ENCODE assay signal across 1 cellular context in genomic region chr13:20773194-20774080, GRCh38.
A peak's percentile ranks its signal among the peaks of the same experiment; 100 is the strongest.
TF ChIP-seq lines count a peak whose summit lies in the region.

Gene EEF1AKMT1, minus strand, starts transcription at chr13:20773961. Its CDS starts 16,363 bp downstream, at chr13:20757598.

TF ChIP-seq in HepG2, 621 proteins besides CTCF, POLR2A, EP300 and RAD21 (continued from another document and continues in another):
- TF ChIP-seq ZFAT (CRISPR knock-in tag; conservative IDR thresholded peaks at IDR 0.05): no peak
- peak; percentile 70; the same call in 1 of the 2 replicates for TF ChIP-seq ZBTB1 (CRISPR knock-in tag; IDR thresholded peaks at IDR 0.05; ENCODE audit: borderline replicate concordance)
- peak; percentile 45; the same call in 1 of the 2 replicates for TF ChIP-seq PBX2 (CRISPR knock-in tag; IDR thresholded peaks at IDR 0.05)
- TF ChIP-seq ZNF513 (CRISPR knock-in tag; conservative IDR thresholded peaks at IDR 0.05): no peak
- peak; percentile 63; the same call in 1 of the 2 replicates for TF ChIP-seq HNF1B (CRISPR knock-in tag; IDR thresholded peaks at IDR 0.05)
- peak; percentile 84; the same call in 1 of the 2 replicates for TF ChIP-seq FOXC1 (CRISPR knock-in tag; IDR thresholded peaks at IDR 0.05; ENCODE audit: borderline replicate concordance)
- peak; percentile 25; the same call in 1 of the 2 replicates for TF ChIP-seq ZNF615 (CRISPR knock-in tag; IDR thresholded peaks at IDR 0.05; ENCODE audit: borderline replicate concordance)
- TF ChIP-seq ZNF580 (CRISPR knock-in tag; IDR thresholded peaks at IDR 0.05; ENCODE audit: borderline replicate concordance, low read depth): peak; percentile 68; the same call in 1 of the 2 replicates
- peak; percentile 91 for TF ChIP-seq RNF2 (conservative IDR thresholded peaks at IDR 0.05; ENCODE audit: low read depth)
- peak; percentile 93 for TF ChIP-seq ZNF703 (CRISPR knock-in tag; IDR thresholded peaks at IDR 0.05; ENCODE audit: borderline replicate concordance)
- peak; percentile 42; the same call in 1 of the 2 replicates for TF ChIP-seq THAP8 (CRISPR knock-in tag; IDR thresholded peaks at IDR 0.05; ENCODE audit: borderline replicate concordance)
- TF ChIP-seq AGO1 (IDR thresholded peaks at IDR 0.05; ENCODE audit: low read depth, low read length, poor library complexity, severe bottlenecking): peak; percentile 80
- peak; percentile 52 for TF ChIP-seq IRF2 (CRISPR knock-in tag; IDR thresholded peaks at IDR 0.05)
- no peak; the same call in 1 of the 2 replicates for TF ChIP-seq ZFP36L1 (CRISPR knock-in tag; IDR thresholded peaks at IDR 0.05)
- TF ChIP-seq MZF1 (CRISPR knock-in tag; IDR thresholded peaks at IDR 0.05; ENCODE audit: borderline replicate concordance): no peak; the same call in 1 of the 2 replicates
- no peak for TF ChIP-seq ZBTB8A (CRISPR knock-in tag; IDR thresholded peaks at IDR 0.05; ENCODE audit: borderline replicate concordance, low read depth)
- no peak; the same call in 1 of the 2 replicates for TF ChIP-seq RARA (CRISPR knock-in tag; IDR thresholded peaks at IDR 0.05)
- peak; percentile 64; the same call in 1 of the 2 replicates for TF ChIP-seq MEIS2 (CRISPR knock-in tag; IDR thresholded peaks at IDR 0.05)
- no peak for TF ChIP-seq NCOA5 (CRISPR knock-in tag; IDR thresholded peaks at IDR 0.05)
- TF ChIP-seq LBX2 (CRISPR knock-in tag; IDR thresholded peaks at IDR 0.05; ENCODE audit: borderline replicate concordance): peak; percentile 69; the same call in 1 of the 2 replicates
- TF ChIP-seq SP4 (CRISPR knock-in tag; IDR thresholded peaks at IDR 0.05): no peak
- TF ChIP-seq ZSCAN29 (CRISPR knock-in tag; conservative IDR thresholded peaks at IDR 0.05): no peak; the same call in 1 of the 2 replicates
- 0 out of 2 replicates have a peak, but pooled peaks have one; percentile 26 for TF ChIP-seq ZBTB37 (CRISPR knock-in tag; IDR thresholded peaks at IDR 0.05)
- TF ChIP-seq HMGA1 (CRISPR knock-in tag; conservative IDR thresholded peaks at IDR 0.05): no peak
- TF ChIP-seq SETDB1 (CRISPR knock-in tag; IDR thresholded peaks at IDR 0.05; ENCODE audit: borderline replicate concordance): no peak
- TF ChIP-seq ZNF850 (CRISPR knock-in tag; conservative IDR thresholded peaks at IDR 0.05): no peak
- TF ChIP-seq FUBP1 (CRISPR knock-in tag; IDR thresholded peaks at IDR 0.05; ENCODE audit: borderline replicate concordance): no peak
- TF ChIP-seq TAF15 (IDR thresholded peaks at IDR 0.05; ENCODE audit: low read depth, low read length, poor library complexity, severe bottlenecking): no peak
- TF ChIP-seq GTF2F1 (IDR thresholded peaks at IDR 0.05; ENCODE audit: low read length): no peak
- TF ChIP-seq ZMAT3 (CRISPR knock-in tag; conservative IDR thresholded peaks at IDR 0.05): peak; percentile 70; the same call in 1 of the 2 replicates
- TF ChIP-seq ONECUT2 (CRISPR knock-in tag; IDR thresholded peaks at IDR 0.05): no peak
- TF ChIP-seq ZNF44 (CRISPR knock-in tag; IDR thresholded peaks at IDR 0.05): no peak
- no peak for TF ChIP-seq MED13 (CRISPR knock-in tag; IDR thresholded peaks at IDR 0.05)
- no peak for TF ChIP-seq DBP (CRISPR knock-in tag; IDR thresholded peaks at IDR 0.05; ENCODE audit: not compliant biosample characterization)
- TF ChIP-seq GZF1 (CRISPR knock-in tag; IDR thresholded peaks at IDR 0.05): peak; percentile 83; the same call in 1 of the 2 replicates
- TF ChIP-seq SIX4 (CRISPR knock-in tag; IDR thresholded peaks at IDR 0.05): no peak
- TF ChIP-seq NFE2 (CRISPR knock-in tag; IDR thresholded peaks at IDR 0.05): 0 out of 2 replicates have a peak, but pooled peaks have one; percentile 16
- TF ChIP-seq ZNF274 (CRISPR knock-in tag; IDR thresholded peaks at IDR 0.05): peak; percentile 30; the same call in 1 of the 2 replicates
- TF ChIP-seq ZBTB39 (CRISPR knock-in tag; IDR thresholded peaks at IDR 0.05): 0 out of 2 replicates have a peak, but pooled peaks have one; percentile 82
- TF ChIP-seq ZNF414 (CRISPR knock-in tag; IDR thresholded peaks at IDR 0.05): peak; percentile 58; the same call in 1 of the 2 replicates
- peak; percentile 76; the same call in 1 of the 2 replicates for TF ChIP-seq ZNF234 (CRISPR knock-in tag; conservative IDR thresholded peaks at IDR 0.05)
- TF ChIP-seq LCORL (IDR thresholded peaks at IDR 0.05): no peak
- TF ChIP-seq LCORL (CRISPR knock-in tag; IDR thresholded peaks at IDR 0.05): peak; percentile 65; the same call in 1 of the 2 replicates
- TF ChIP-seq SAP130 (CRISPR knock-in tag; IDR thresholded peaks at IDR 0.05; ENCODE audit: low read depth): peak; percentile 69
- TF ChIP-seq ZNF740 (CRISPR knock-in tag; IDR thresholded peaks at IDR 0.05): no peak
- TF ChIP-seq ZSCAN31 (CRISPR knock-in tag; IDR thresholded peaks at IDR 0.05; ENCODE audit: low read depth): peak; percentile 85
- no peak for TF ChIP-seq PATZ1 (CRISPR knock-in tag; IDR thresholded peaks at IDR 0.05)
- TF ChIP-seq BRF2 (CRISPR knock-in tag; IDR thresholded peaks at IDR 0.05): peak; percentile 67; the same call in 1 of the 2 replicates
